21 cellular contexts compared by ENCODE assay signal in genomic region chr11:8015753-8016239, GRCh38. TPM values are rescaled to one million over a fixed set of nuclear protein-coding genes. Genes with fewer than 3 reads are reported as not detected.
DNase-seq lines count a peak whose midpoint lies in the region; ATAC-seq, FAIRE-seq and TF ChIP-seq lines count a peak whose summit lies in the region.
"Had no signal": no experiment of that assay in that cellular context is flagged by ENCODE, and none has a peak within 500 bp of the region (broad histone marks: within the 10 kb centered on the region; RNA-seq: fewer than 3 reads in every experiment).

No MANE protein-coding gene starts in this region.

- in situ Hi-C loops in HepG2 (cut with HindIII; ENCODE audit: extremely low pct_ligation_motif_present, low pct_unique_long_range_greater_than_20kb) = no loop called here

- no peak for FAIRE-seq in HepG2 (lab: Jason Lieb, UNC)
- FAIRE-seq: GM18507 had no signal

- H3K4ac ChIP-seq in mesendoderm (ENCODE audit: low read depth, low read length) = no peak overlapping the region

- no TSS peak for BruUV-seq in HepG2 (replicated peaks; lab: Mats Ljungman, UMichigan)
- BruUV-seq in Calu3 (replicated peaks; lab: Mats Ljungman, UMichigan) = no TSS peak

- H3K79me2 ChIP-seq in mesendoderm (ENCODE audit: control insufficient read depth, insufficient read depth, low read length) = no peaks in the 10 kb centered on the region
- no peaks in the 10 kb centered on the region for H3K79me2 ChIP-seq in HepG2 (ENCODE audit: insufficient read depth, low read length)

- H4K5ac ChIP-seq in mesendoderm (ENCODE audit: low read length) = no peak overlapping the region

- no peak overlapping the region for H2AK5ac ChIP-seq in mesendoderm (ENCODE audit: low read length)

- no CpG with 5 or more reads among the region's 4 CpGs for WGBS in mesendoderm (ENCODE audit: extremely low coverage, insufficient coverage, low lambda C conversion rate)
- 1% methylated on average over 4 of the region's 4 CpGs for WGBS in HepG2 (ENCODE audit: low lambda C conversion rate)

- CTCF ChIA-PET in HepG2 (lab: Yijun Ruan, JAX; ENCODE audit: low intra/inter-chr PET ratio, low total read pairs) (no interaction called here), Calu3 (lab: Charles Lee) (no interaction called here)

- H3K18ac ChIP-seq in mesendoderm (ENCODE audit: low read length) = no peak overlapping the region

- TF ChIP-seq POLR2A in HepG2 (IDR thresholded peaks at IDR 0.05; ENCODE audit: insufficient read depth in 1 of 2, low read depth in 2 of 2, low read length in 2 of 2) = no peak

- POLR2A ChIA-PET in HepG2 (lab: Yijun Ruan, JAX) = no interaction called here

- H3K27me3 Mint-ChIP-seq in chondrocyte (ENCODE audit: low read depth) = peaks cover 14% of the 10 kb centered on the region
- peaks cover 88% of the 10 kb centered on the region for H3K27me3 Mint-ChIP-seq in Calu3 (ENCODE audit: unreplicated experiment)

- TF ChIP-seq RAD21 in HepG2 (CRISPR knock-in tag; IDR thresholded peaks at IDR 0.05) = no peak

- H3K9ac ChIP-seq in mesendoderm (ENCODE audit: low read length) (no peak overlapping the region), HepG2 (ENCODE audit: insufficient read depth, low read depth, low read length) (no peak overlapping the region)

- H4K8ac ChIP-seq in mesendoderm (ENCODE audit: low read depth, low read length) = no peak overlapping the region

- no peak overlapping the region for H3K4me2 ChIP-seq in mesendoderm (ENCODE audit: low read length)
- H3K4me2 ChIP-seq in HepG2 (ENCODE audit: low read depth, low read length) = no peak overlapping the region

- peak overlapping the region; percentile 79 for H3K27ac Mint-ChIP-seq in chondrocyte (ENCODE audit: unreplicated experiment)
- H3K27ac Mint-ChIP-seq in Calu3 (ENCODE audit: unreplicated experiment) = no peak overlapping the region
- H3K27ac Mint-ChIP-seq: activated B cell treated with CpG ODN at 0.5 μM for 24 hours; stimulated activated naive CD8-positive, alpha-beta T cell treated with anti-CD3 and anti-CD28 coated beads, Interleukin-15, amount 100 ng/mL, for 72 hours had no signal

- H2BK5ac ChIP-seq in mesendoderm (ENCODE audit: low read length) = peak overlapping the region; percentile 42

- H3K27me3 ChIP-seq in mesendoderm (ENCODE audit: insufficient read depth, low read length, poor library complexity) (peaks cover 11% of the 10 kb centered on the region), HepG2 (ENCODE audit: control insufficient read depth in 1 of 2, insufficient read depth in 2 of 2, low read length in 2 of 2) (peaks cover 8 to 39% of the 10 kb centered on the region in 2 experiments)
- H3K27me3 ChIP-seq: BE2C had no signal

- H3K36me3 Mint-ChIP-seq in chondrocyte (ENCODE audit: low read depth) = no peaks in the 10 kb centered on the region
- no peaks in the 10 kb centered on the region for H3K36me3 Mint-ChIP-seq in Calu3 (ENCODE audit: insufficient read depth, unreplicated experiment)

- H3K27ac ChIP-seq in mesendoderm (ENCODE audit: low read depth, low read length) (no peak overlapping the region), HepG2 (ENCODE audit: extremely low read length, insufficient read depth, low read length) (no peak overlapping the region)
- H3K27ac ChIP-seq: heart left ventricle had no signal

- no peak for ATAC-seq in HepG2
- no peak for ATAC-seq in HG02870 (IDR thresholded peaks at IDR 0.05; ENCODE audit: unreplicated experiment)
- ATAC-seq: heart left ventricle; stimulated activated naive CD8-positive, alpha-beta T cell treated with anti-CD3 and anti-CD28 coated beads, Interleukin-15, amount 100 ng/mL, for 72 hours had no signal

- H3K79me1 ChIP-seq in mesendoderm (ENCODE audit: low read length) = no peaks in the 10 kb centered on the region

- H2BK120ac ChIP-seq in mesendoderm (ENCODE audit: low read depth, low read length) = no peak overlapping the region

- H3K4me3 Mint-ChIP-seq in chondrocyte (ENCODE audit: unreplicated experiment) (no peak overlapping the region), Calu3 (ENCODE audit: low read depth, unreplicated experiment) (no peak overlapping the region)
- H3K4me3 Mint-ChIP-seq: activated B cell treated with CpG ODN at 0.5 μM for 24 hours; stimulated activated naive CD8-positive, alpha-beta T cell treated with anti-CD3 and anti-CD28 coated beads, Interleukin-15, amount 100 ng/mL, for 72 hours had no signal

- intact Hi-C loops in HepG2 (cut with micrococcal nuclease; ENCODE audit: unreplicated experiment) (no loop called here), Calu3 (cut with micrococcal nuclease; ENCODE audit: unreplicated experiment) (no loop called here)

- no peak overlapping the region for H3K56ac ChIP-seq in mesendoderm (ENCODE audit: low read length)

- no peaks in the 10 kb centered on the region for H3K36me3 ChIP-seq in mesendoderm (ENCODE audit: control insufficient read depth, insufficient read depth, low read length)
- H3K36me3 ChIP-seq in HepG2 (replicated peaks in 1 of 2; ENCODE audit: control insufficient read depth in 1 of 2, insufficient read depth in 2 of 2, low read length in 2 of 2) = no peaks in the 10 kb centered on the region
- H3K36me3 ChIP-seq: BE2C, heart left ventricle had no signal

- H3K4me3 ChIP-seq in mesendoderm (ENCODE audit: low read length) (no peak overlapping the region), HepG2 (replicated peaks in 1 of 3; ENCODE audit: insufficient read depth in 1 of 3, low read depth in 2 of 3, low read length in 3 of 3) (no peak overlapping the region)
- H3K4me3 ChIP-seq: heart left ventricle had no signal

- DNase-seq in AG20443 (ENCODE audit: low spot score) (peak; percentile 32), LHCN-M2 (ENCODE audit: low read depth) (peak; percentile 55), chondrocyte (ENCODE audit: low spot score) (no peak), mesendoderm (peak; percentile 76), HepG2 (ENCODE audit: low spot score) (no peak), NCI-H524 treated with DMSO at 0.1 percent for 48 hours (lab: John Stamatoyannopoulos, UW) (no peak), Calu3 (no peak)
- DNase-seq: activated B cell treated with CpG ODN at 0.5 μM for 24 hours; activated gamma-delta T cell treated with Interleukin-2 at 50 U/mL for 16 hours; BE2C; dermis blood vessel endothelial cell; erythroblast; HCEC 1CT; heart left ventricle; NCI-H2081; NCI-H526 treated with DMSO at 0.1 percent for 48 hours; stimulated activated naive CD8-positive, alpha-beta T cell treated with anti-CD3 and anti-CD28 coated beads, Interleukin-15, amount 100 ng/mL, for 72 hours had no signal

- TF ChIP-seq EP300 in HepG2 (IDR thresholded peaks at IDR 0.05; ENCODE audit: low read depth in 2 of 2, low read length in 2 of 2) (no peak), HepG2 (CRISPR knock-in tag; IDR thresholded peaks at IDR 0.05; ENCODE audit: borderline replicate concordance) (no peak)

- no peak for TF ChIP-seq CTCF in chondrocyte (IDR thresholded peaks at IDR 0.05)
- TF ChIP-seq CTCF in HepG2 (CRISPR knock-in tag; IDR thresholded peaks at IDR 0.05) = no peak
- no peak for TF ChIP-seq CTCF in Calu3 (IDR thresholded peaks at IDR 0.05; ENCODE audit: unreplicated experiment)

- no peaks in the 10 kb centered on the region for H3K9me3 ChIP-seq in HepG2 (ENCODE audit: low read length)
- H3K9me3 ChIP-seq: BE2C, heart left ventricle had no signal

- H3K9me3 Mint-ChIP-seq in chondrocyte (ENCODE audit: low read depth) (no peaks in the 10 kb centered on the region), Calu3 (ENCODE audit: low read depth, unreplicated experiment) (no peaks in the 10 kb centered on the region)
- H3K9me3 Mint-ChIP-seq: activated B cell treated with CpG ODN at 0.5 μM for 24 hours; stimulated activated naive CD8-positive, alpha-beta T cell treated with anti-CD3 and anti-CD28 coated beads, Interleukin-15, amount 100 ng/mL, for 72 hours had no signal

- H3K4me1 ChIP-seq in mesendoderm (ENCODE audit: control insufficient read depth, low read depth, low read length) (peaks cover 18% of the 10 kb centered on the region), HepG2 (ENCODE audit: insufficient read depth, low read length) (peaks cover 7% of the 10 kb centered on the region)
- H3K4me1 ChIP-seq: BE2C had no signal

- H2BK15ac ChIP-seq in mesendoderm (replicated peaks; ENCODE audit: low read depth) = no peak overlapping the region

- no peaks in the 10 kb centered on the region; the same call in 1 of the 2 replicates for H4K20me1 ChIP-seq in HepG2 (ENCODE audit: insufficient read depth, low read length)

- H3K4me1 Mint-ChIP-seq in chondrocyte (ENCODE audit: low read depth) (peaks cover 38% of the 10 kb centered on the region), Calu3 (ENCODE audit: low read depth, unreplicated experiment) (peaks cover 8% of the 10 kb centered on the region)

- no peak overlapping the region for H2AFZ ChIP-seq in HepG2 (ENCODE audit: low read length)

- H3K23ac ChIP-seq in mesendoderm (ENCODE audit: low read length) = peak overlapping the region; percentile 71

RNA-seq across cellular contexts. Expression of gene EIF3F, which starts 28.7 kb away (rescaled TPM):
- total RNA-seq in LHCN-M2 (2014; rRNA removed) (220 and 355 TPM in 2 replicates), chondrocyte (208 to 225 TPM (median 219 TPM) in 3 replicates), HepG2 (2016; rRNA removed; fragmentation: Illumina TruSeq; extraction: Trizol) (187 and 191 TPM in 2 replicates), Calu3 (2022) (178 and 197 TPM in 2 replicates)
- polyA plus RNA-seq in LHCN-M2 (2012) = 450 TPM
- polyA plus RNA-seq in mesendoderm (2013, experiment 1 of 2) = 498 TPM
- 521 TPM for polyA plus RNA-seq in mesendoderm (2013, experiment 2 of 2)
- 151 and 167 TPM in 2 replicates for total RNA-seq in HepG2 (2016; cell fraction: cytosol; rRNA removed; fragmentation: Illumina TruSeq; extraction: Trizol; ENCODE audit: low read depth)
- 159 and 176 TPM in 2 replicates for total RNA-seq in HepG2 (2016; cell fraction: insoluble cytoplasmic fraction; rRNA removed; fragmentation: Illumina TruSeq; extraction: Trizol)
- total RNA-seq in HepG2 (2016; cell fraction: membrane; rRNA removed; fragmentation: Illumina TruSeq; extraction: Trizol) = 328 and 363 TPM in 2 replicates
- 86.8 and 101 TPM in 2 replicates for total RNA-seq in HepG2 (2016; cell fraction: nucleus; rRNA removed; fragmentation: Illumina TruSeq; extraction: Trizol)
- 95.1 and 109 TPM in 2 replicates for polyA plus RNA-seq in HepG2 (2011; rRNA removed)
- polyA plus RNA-seq in HepG2 (2011; cell fraction: cytosol; rRNA removed) = 132 and 133 TPM in 2 replicates
- polyA plus RNA-seq in HepG2 (2011; cell fraction: nucleus; rRNA removed) = 154 and 206 TPM in 2 replicates
- 198 and 238 TPM in 2 replicates for polyA plus RNA-seq in HepG2 (2012)
- polyA plus RNA-seq in HepG2 (2016; cell fraction: cytosol; fragmentation: Illumina TruSeq; extraction: Trizol; ENCODE audit: low read depth) = 208 and 251 TPM in 2 replicates
- polyA plus RNA-seq in HepG2 (2016; cell fraction: insoluble cytoplasmic fraction; fragmentation: Illumina TruSeq; extraction: Trizol; ENCODE audit: low read depth) = 167 and 205 TPM in 2 replicates
- 396 and 465 TPM in 2 replicates for polyA plus RNA-seq in HepG2 (2016; cell fraction: membrane; fragmentation: Illumina TruSeq; extraction: Trizol; ENCODE audit: low read depth)
- polyA plus RNA-seq in HepG2 (2016; cell fraction: nucleus; fragmentation: Illumina TruSeq; extraction: Trizol; ENCODE audit: insufficient read depth, low read depth) = 135 and 154 TPM in 2 replicates
- 104 and 166 TPM in 2 replicates for polyA minus RNA-seq in HepG2 (2011; rRNA and poly(A)+ RNA removed; ENCODE audit: low replicate concordance)
- polyA minus RNA-seq in HepG2 (2011; cell fraction: cytosol; rRNA and poly(A)+ RNA removed) = 106 and 122 TPM in 2 replicates
- polyA minus RNA-seq in HepG2 (2011; cell fraction: nucleus; rRNA and poly(A)+ RNA removed) = 53.3 and 57.3 TPM in 2 replicates

RNA-seq across cellular contexts. Expression of gene NLRP10, which starts 50.5 kb away (rescaled TPM):
- total RNA-seq in LHCN-M2 (2014; rRNA removed) (2.7 and 10.7 TPM in 2 replicates), chondrocyte (0.70 to 2.6 TPM (median 0.90 TPM) in 3 replicates), HepG2 (2016; rRNA removed; fragmentation: Illumina TruSeq; extraction: Trizol) (not detected in 2 replicates), Calu3 (2022) (not detected in 2 replicates)
- polyA plus RNA-seq in LHCN-M2 (2012) = 5.9 TPM
- polyA plus RNA-seq in mesendoderm (2013, experiment 1 of 2) = 0.04 TPM
- 0.04 TPM for polyA plus RNA-seq in mesendoderm (2013, experiment 2 of 2)
- not detected in 2 replicates for total RNA-seq in HepG2 (2016; cell fraction: cytosol; rRNA removed; fragmentation: Illumina TruSeq; extraction: Trizol; ENCODE audit: low read depth)
- not detected in 2 replicates for total RNA-seq in HepG2 (2016; cell fraction: insoluble cytoplasmic fraction; rRNA removed; fragmentation: Illumina TruSeq; extraction: Trizol)
- total RNA-seq in HepG2 (2016; cell fraction: membrane; rRNA removed; fragmentation: Illumina TruSeq; extraction: Trizol) = not detected in 2 replicates
- not detected in 2 replicates for total RNA-seq in HepG2 (2016; cell fraction: nucleus; rRNA removed; fragmentation: Illumina TruSeq; extraction: Trizol)
- not detected in 2 replicates for polyA plus RNA-seq in HepG2 (2011; rRNA removed)
- polyA plus RNA-seq in HepG2 (2011; cell fraction: cytosol; rRNA removed) = not detected in 2 replicates
- polyA plus RNA-seq in HepG2 (2011; cell fraction: nucleus; rRNA removed) = not detected in 2 replicates
- not detected in 2 replicates for polyA plus RNA-seq in HepG2 (2012)
- not detected in 2 replicates for polyA plus RNA-seq in HepG2 (2016; cell fraction: cytosol; fragmentation: Illumina TruSeq; extraction: Trizol; ENCODE audit: low read depth)
- polyA plus RNA-seq in HepG2 (2016; cell fraction: insoluble cytoplasmic fraction; fragmentation: Illumina TruSeq; extraction: Trizol; ENCODE audit: low read depth) = not detected in 2 replicates
- not detected in 2 replicates for polyA plus RNA-seq in HepG2 (2016; cell fraction: membrane; fragmentation: Illumina TruSeq; extraction: Trizol; ENCODE audit: low read depth)
- not detected in 2 replicates for polyA plus RNA-seq in HepG2 (2016; cell fraction: nucleus; fragmentation: Illumina TruSeq; extraction: Trizol; ENCODE audit: insufficient read depth, low read depth)
- 0.54 TPM in 1 of 2 replicates, not detected in the other for polyA minus RNA-seq in HepG2 (2011; rRNA and poly(A)+ RNA removed; ENCODE audit: low replicate concordance)
- not detected in 2 replicates for polyA minus RNA-seq in HepG2 (2011; cell fraction: cytosol; rRNA and poly(A)+ RNA removed)
- not detected in 2 replicates for polyA minus RNA-seq in HepG2 (2011; cell fraction: nucleus; rRNA and poly(A)+ RNA removed)
- total RNA-seq: activated B cell treated with CpG ODN at 0.5 μM for 24 hours, aorta, heart left ventricle, kidney epithelial cell had no signal
- polyA plus RNA-seq: aorta, heart left ventricle had no signal

Comparison
In these comparisons a context has a peak if more than half of its experiments do, and no peak if none do; other contexts are left out.
1. DNase-seq: peak in AG20443 (single experiment), LHCN-M2 (single experiment) and mesendoderm (single experiment); none in chondrocyte (single experiment), HepG2 (single experiment), NCI-H524 treated with DMSO at 0.1 percent for 48 hours (single experiment) and Calu3 (single experiment).